In the genomic region with DNA sequence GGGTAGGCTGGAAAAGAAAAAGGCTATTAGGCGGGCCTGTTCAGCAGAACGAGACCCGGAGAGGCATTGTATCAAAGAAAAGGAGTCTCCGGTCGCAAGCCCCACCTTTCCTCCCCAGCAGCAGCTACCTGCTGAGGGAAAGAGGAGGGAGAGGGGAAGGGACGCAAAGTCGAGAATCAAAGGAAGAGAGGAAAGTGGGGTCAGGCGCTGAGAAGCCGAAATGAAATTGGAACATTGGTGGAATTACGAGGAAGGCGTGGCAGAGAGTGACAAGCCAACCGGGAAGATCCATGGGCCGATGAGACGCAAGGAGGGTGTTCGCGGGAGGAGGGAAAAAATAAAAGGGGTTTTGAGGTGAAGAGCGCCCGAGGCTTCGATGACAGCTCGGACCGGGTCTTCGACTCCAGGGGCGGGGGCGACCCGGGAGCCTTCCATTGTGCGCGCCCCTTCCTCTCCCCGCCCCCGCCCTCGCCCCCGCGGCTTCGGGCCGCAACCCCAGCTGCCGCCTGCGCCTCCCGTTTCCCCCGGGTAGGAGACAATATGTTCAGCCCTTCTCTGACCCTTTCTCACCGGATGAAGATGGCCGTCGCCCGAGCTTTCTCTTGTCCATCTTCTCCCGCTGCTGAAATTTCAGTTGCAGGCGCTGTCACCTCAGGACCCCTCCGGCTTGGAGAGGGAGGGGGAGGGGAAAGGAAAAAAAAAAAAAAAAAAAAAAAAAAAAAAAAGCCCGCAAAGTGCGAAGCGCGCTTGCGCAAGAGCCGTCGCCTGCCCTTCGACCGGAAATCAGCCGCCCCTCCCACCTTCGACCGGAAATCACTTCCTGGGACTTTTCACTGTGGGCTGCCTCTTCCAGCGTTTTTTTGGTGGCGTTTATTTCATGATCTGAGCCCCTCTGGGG, we compare ENCODE assay signal across 1 cellular context.
A peak's percentile ranks its signal among the peaks of the same experiment; 100 is the strongest.
TF ChIP-seq lines count a peak whose summit lies in the region.

Gene SENP7 (minus strand): TSS at position 692 of the 898 bp plus-strand sequence. CDS start 82 bp downstream, at position 610.

TF ChIP-seq in HepG2, 621 proteins besides CTCF, POLR2A, EP300 and RAD21 (continued from another document):
- TF ChIP-seq AHDC1 (CRISPR knock-in tag; IDR thresholded peaks at IDR 0.05; ENCODE audit: borderline replicate concordance) = no peak
- peak; percentile 49 for TF ChIP-seq ZMYM4 (CRISPR knock-in tag; IDR thresholded peaks at IDR 0.05)
- TF ChIP-seq, protein P1, sequence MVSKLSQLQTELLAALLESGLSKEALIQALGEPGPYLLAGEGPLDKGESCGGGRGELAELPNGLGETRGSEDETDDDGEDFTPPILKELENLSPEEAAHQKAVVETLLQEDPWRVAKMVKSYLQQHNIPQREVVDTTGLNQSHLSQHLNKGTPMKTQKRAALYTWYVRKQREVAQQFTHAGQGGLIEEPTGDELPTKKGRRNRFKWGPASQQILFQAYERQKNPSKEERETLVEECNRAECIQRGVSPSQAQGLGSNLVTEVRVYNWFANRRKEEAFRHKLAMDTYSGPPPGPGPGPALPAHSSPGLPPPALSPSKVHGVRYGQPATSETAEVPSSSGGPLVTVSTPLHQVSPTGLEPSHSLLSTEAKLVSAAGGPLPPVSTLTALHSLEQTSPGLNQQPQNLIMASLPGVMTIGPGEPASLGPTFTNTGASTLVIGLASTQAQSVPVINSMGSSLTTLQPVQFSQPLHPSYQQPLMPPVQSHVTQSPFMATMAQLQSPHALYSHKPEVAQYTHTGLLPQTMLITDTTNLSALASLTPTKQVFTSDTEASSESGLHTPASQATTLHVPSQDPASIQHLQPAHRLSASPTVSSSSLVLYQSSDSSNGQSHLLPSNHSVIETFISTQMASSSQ (IDR thresholded peaks at IDR 0.05; ENCODE audit: low read depth) = no peak
- TF ChIP-seq, protein P1 (CRISPR knock-in tag; IDR thresholded peaks at IDR 0.05; ENCODE audit: borderline replicate concordance) = no peak
- no peak for TF ChIP-seq ZSCAN21 (CRISPR knock-in tag; IDR thresholded peaks at IDR 0.05; ENCODE audit: borderline replicate concordance)
- no peak for TF ChIP-seq MATR3 (CRISPR knock-in tag; IDR thresholded peaks at IDR 0.05)
- TF ChIP-seq ARNT (IDR thresholded peaks at IDR 0.05) = no peak
- 0 out of 2 replicates have a peak, but pooled peaks have one; percentile 16 for TF ChIP-seq SMAD3 (CRISPR knock-in tag; IDR thresholded peaks at IDR 0.05)
- TF ChIP-seq PHF5A (CRISPR knock-in tag; IDR thresholded peaks at IDR 0.05; ENCODE audit: low read depth, unreplicated experiment) = peak; percentile 38
- 0 out of 2 replicates have a peak, but pooled peaks have one; percentile 37 for TF ChIP-seq SP5 (CRISPR knock-in tag; IDR thresholded peaks at IDR 0.05; ENCODE audit: borderline replicate concordance, low read depth)
- TF ChIP-seq EEA1 (CRISPR knock-in tag; IDR thresholded peaks at IDR 0.05; ENCODE audit: borderline replicate concordance) = no peak
